In the genomic region with DNA sequence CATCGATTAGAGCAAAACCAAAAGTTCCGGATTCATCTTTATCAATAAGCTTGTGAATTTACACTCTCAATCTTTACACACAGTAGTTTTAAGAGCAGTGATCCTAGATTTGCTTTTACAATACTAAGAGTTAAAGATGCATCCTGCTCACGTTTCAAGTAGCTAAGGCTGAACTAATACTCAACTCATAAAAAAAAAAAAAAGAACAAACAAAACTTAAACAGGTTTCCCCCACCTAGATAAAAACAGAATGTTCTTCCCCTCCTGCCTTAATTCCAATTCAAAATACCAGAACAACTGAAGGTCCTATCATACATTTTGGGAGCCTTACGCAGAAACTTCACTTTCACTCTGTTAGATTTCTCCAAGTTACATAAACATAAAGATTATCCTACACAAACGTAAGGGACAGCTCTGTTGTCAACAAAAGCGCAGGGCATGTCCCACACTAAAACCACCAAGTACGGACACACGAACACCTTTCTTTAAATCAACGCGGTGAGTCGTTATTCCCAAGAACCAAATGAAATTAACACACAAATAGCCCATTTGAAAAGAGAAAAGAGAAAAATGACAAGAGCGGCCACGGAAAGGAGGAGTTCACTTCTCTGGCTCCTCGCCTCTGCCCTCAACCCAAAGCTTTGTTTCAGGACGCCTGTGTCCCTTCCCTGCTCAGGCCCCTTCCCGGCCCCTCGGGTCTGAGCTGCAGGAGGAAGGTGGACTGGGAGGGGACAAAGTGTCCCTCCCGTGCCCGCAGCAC, we compare ENCODE assay signal across 8 cellular contexts. TPM values are rescaled to one million over a fixed set of nuclear protein-coding genes. Genes with fewer than 3 reads are reported as not detected.
DNase-seq lines count a peak whose midpoint lies in the region; ATAC-seq and TF ChIP-seq lines count a peak whose summit lies in the region.

No MANE protein-coding gene starts in this region.

- H2AFZ ChIP-seq in neuron (ENCODE audit: low read depth, low read length), result peak overlapping the region; percentile 52

- peak overlapping the region; percentile 93 for H3K4me3 Mint-ChIP-seq in activated CD4-positive, alpha-beta T cell treated with anti-CD3 and anti-CD28 coated beads, Interleukin-2, amount 10 ng/mL, durations not matched to agents 24 days and 14 days
- H3K4me3 Mint-ChIP-seq in endothelial cell (ENCODE audit: unreplicated experiment), result peak overlapping the region; percentile 98

- peak overlapping the region; percentile 42 for H3K27ac ChIP-seq in RWPE2 (ENCODE audit: poor library complexity, severe bottlenecking)

- H3K4me3 ChIP-seq in RWPE2 (ENCODE audit: severe bottlenecking) (peak overlapping the region; percentile 86), neuron (ENCODE audit: low read length) (peak overlapping the region; percentile 63)

- H3K4me1 ChIP-seq in RWPE2 (ENCODE audit: insufficient read depth, poor library complexity, severe bottlenecking) (peaks cover 30% of the 10 kb centered on the region), neuron (ENCODE audit: insufficient read depth, low read length) (peaks cover 40% of the 10 kb centered on the region)

- ATAC-seq in RWPE2 (ENCODE audit: low read depth), result no peak
- ATAC-seq in sciatic nerve, result no peak

- no peak for TF ChIP-seq CTCF in RWPE2 (IDR thresholded peaks at IDR 0.05; ENCODE audit: poor library complexity, severe bottlenecking)
- TF ChIP-seq CTCF in endothelial cell (IDR thresholded peaks at IDR 0.05; ENCODE audit: unreplicated experiment), result no peak

- intact Hi-C loops in activated CD4-positive, alpha-beta T cell treated with anti-CD3 and anti-CD28 coated beads, Interleukin-2, amount 10 ng/mL, durations not matched to agents 24 days and 14 days (cut with micrococcal nuclease), result loop anchor here (1.0 to 5.0 kb wide), 10 partner anchors 41 to 604 kb away; no protein-coding TSS in a partner anchor
- intact Hi-C loops in sciatic nerve (cut with DNase I), result no loop called here

- peak overlapping the region; percentile 98 for H3K27ac Mint-ChIP-seq in activated CD4-positive, alpha-beta T cell treated with anti-CD3 and anti-CD28 coated beads, Interleukin-2, amount 10 ng/mL, durations not matched to agents 24 days and 14 days
- peak overlapping the region; percentile 95 for H3K27ac Mint-ChIP-seq in endothelial cell (ENCODE audit: unreplicated experiment)

- H3K36me3 ChIP-seq in RWPE2 (ENCODE audit: low read depth), result peaks cover 34% of the 10 kb centered on the region
- H3K36me3 ChIP-seq in neuron (ENCODE audit: insufficient read depth, low read length), result peaks cover 24% of the 10 kb centered on the region

- H3K9me3 ChIP-seq in RWPE2 (ENCODE audit: severe bottlenecking), result no peaks in the 10 kb centered on the region
- H3K9me3 ChIP-seq in neuron (ENCODE audit: low read length), result no peaks in the 10 kb centered on the region

- no peaks in the 10 kb centered on the region for H3K9me3 Mint-ChIP-seq in activated CD4-positive, alpha-beta T cell treated with anti-CD3 and anti-CD28 coated beads, Interleukin-2, amount 10 ng/mL, durations not matched to agents 24 days and 14 days
- H3K9me3 Mint-ChIP-seq in endothelial cell (ENCODE audit: unreplicated experiment), result no peaks in the 10 kb centered on the region

- H3K4me1 Mint-ChIP-seq in activated CD4-positive, alpha-beta T cell treated with anti-CD3 and anti-CD28 coated beads, Interleukin-2, amount 10 ng/mL, durations not matched to agents 24 days and 14 days, result peaks cover 32% of the 10 kb centered on the region
- H3K4me1 Mint-ChIP-seq in endothelial cell (ENCODE audit: unreplicated experiment), result peaks cover 45% of the 10 kb centered on the region

- DNase-seq in activated CD4-positive, alpha-beta T cell treated with anti-CD3 and anti-CD28 coated beads, Interleukin-2, amount 10 ng/mL, durations not matched to agents 24 days and 14 days, result no peak
- DNase-seq in activated CD4-positive, alpha-beta T cell treated with anti-CD3 and anti-CD28 coated beads, Interleukin-2, amount 50 U/mL, for 4 hours, result no peak
- no peak for DNase-seq in RWPE2 (ENCODE audit: low spot score)
- no peak for DNase-seq in endothelial cell (ENCODE audit: low spot score)
- DNase-seq in GOT3 (lab: John Stamatoyannopoulos, UW), result no peak
- DNase-seq in AG08396 (ENCODE audit: low spot score), result no peak
- no peak for DNase-seq in sciatic nerve (ENCODE audit: low spot score)

- no peaks in the 10 kb centered on the region for H3K27me3 Mint-ChIP-seq in activated CD4-positive, alpha-beta T cell treated with anti-CD3 and anti-CD28 coated beads, Interleukin-2, amount 10 ng/mL, durations not matched to agents 24 days and 14 days
- peaks cover 3% of the 10 kb centered on the region for H3K27me3 Mint-ChIP-seq in endothelial cell (ENCODE audit: unreplicated experiment)

- H3K27me3 ChIP-seq in RWPE2 (ENCODE audit: insufficient read depth, poor library complexity, severe bottlenecking) (no peaks in the 10 kb centered on the region), neuron (ENCODE audit: insufficient read depth, low read length) (no peaks in the 10 kb centered on the region)

- peaks cover 47% of the 10 kb centered on the region for H3K36me3 Mint-ChIP-seq in activated CD4-positive, alpha-beta T cell treated with anti-CD3 and anti-CD28 coated beads, Interleukin-2, amount 10 ng/mL, durations not matched to agents 24 days and 14 days (ENCODE audit: low read depth)
- H3K36me3 Mint-ChIP-seq in endothelial cell (ENCODE audit: low read depth, unreplicated experiment), result peaks cover 15% of the 10 kb centered on the region

RNA-seq across cellular contexts. Expression of a gene that starts 0.9 kb away (rescaled TPM):
- total RNA-seq in activated CD4-positive, alpha-beta T cell treated with anti-CD3 and anti-CD28 coated beads, Interleukin-2, amount 10 ng/mL, durations not matched to agents 24 days and 14 days, result 177 and 183 TPM in 2 replicates
- 62.0 TPM for total RNA-seq in endothelial cell (ENCODE audit: unreplicated experiment)
- 140 TPM for total RNA-seq in sciatic nerve
